1 cellular context compared by ENCODE assay signal in the genomic region with DNA sequence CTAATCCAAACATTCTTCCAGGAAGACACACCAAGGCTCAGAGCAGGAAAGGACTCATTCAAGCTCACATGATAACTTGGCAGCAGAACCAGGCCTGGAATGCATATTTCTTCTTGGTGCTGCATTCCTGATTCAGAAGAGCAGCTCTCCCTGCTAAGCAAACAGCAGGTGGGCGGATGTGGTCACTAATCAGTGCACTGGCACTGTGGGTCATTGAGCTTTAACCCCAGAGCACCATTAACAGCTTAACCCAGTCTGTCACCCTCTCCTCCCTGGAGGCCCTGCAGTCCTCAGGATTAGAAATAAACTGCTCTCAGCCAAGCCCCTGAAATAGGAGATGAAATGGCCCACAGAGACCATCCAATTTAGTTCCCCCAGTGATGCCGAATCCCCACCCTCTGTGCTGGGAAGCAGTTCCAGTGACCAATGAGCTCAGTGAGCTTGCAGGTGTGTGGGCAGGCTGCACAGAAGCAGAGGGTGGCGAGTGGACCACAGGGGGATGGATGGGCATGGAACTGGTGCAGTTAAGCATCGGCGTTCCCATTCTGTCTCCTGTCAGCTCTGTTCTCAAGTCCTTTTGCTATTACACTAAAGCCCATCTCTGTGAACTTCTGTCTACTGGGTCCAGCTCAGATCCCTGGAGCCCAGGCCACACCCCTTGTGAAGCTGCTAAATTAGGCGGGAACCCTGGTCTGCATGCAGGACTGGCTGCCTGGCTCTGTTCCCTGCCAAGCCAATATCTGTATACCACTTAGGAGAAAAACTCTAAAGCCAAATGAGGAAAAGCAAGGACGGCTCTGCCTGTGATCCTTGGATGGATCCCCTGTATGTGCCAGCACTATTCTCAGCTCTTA.
TF ChIP-seq lines count a peak whose summit lies in the region.

No MANE protein-coding gene starts in this region.

TF ChIP-seq in HCT116, 20 proteins besides CTCF, POLR2A, EP300 and RAD21 (continued from another document):
- TF ChIP-seq, protein P1, sequence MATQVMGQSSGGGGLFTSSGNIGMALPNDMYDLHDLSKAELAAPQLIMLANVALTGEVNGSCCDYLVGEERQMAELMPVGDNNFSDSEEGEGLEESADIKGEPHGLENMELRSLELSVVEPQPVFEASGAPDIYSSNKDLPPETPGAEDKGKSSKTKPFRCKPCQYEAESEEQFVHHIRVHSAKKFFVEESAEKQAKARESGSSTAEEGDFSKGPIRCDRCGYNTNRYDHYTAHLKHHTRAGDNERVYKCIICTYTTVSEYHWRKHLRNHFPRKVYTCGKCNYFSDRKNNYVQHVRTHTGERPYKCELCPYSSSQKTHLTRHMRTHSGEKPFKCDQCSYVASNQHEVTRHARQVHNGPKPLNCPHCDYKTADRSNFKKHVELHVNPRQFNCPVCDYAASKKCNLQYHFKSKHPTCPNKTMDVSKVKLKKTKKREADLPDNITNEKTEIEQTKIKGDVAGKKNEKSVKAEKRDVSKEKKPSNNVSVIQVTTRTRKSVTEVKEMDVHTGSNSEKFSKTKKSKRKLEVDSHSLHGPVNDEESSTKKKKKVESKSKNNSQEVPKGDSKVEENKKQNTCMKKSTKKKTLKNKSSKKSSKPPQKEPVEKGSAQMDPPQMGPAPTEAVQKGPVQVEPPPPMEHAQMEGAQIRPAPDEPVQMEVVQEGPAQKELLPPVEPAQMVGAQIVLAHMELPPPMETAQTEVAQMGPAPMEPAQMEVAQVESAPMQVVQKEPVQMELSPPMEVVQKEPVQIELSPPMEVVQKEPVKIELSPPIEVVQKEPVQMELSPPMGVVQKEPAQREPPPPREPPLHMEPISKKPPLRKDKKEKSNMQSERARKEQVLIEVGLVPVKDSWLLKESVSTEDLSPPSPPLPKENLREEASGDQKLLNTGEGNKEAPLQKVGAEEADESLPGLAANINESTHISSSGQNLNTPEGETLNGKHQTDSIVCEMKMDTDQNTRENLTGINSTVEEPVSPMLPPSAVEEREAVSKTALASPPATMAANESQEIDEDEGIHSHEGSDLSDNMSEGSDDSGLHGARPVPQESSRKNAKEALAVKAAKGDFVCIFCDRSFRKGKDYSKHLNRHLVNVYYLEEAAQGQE (IDR thresholded peaks at IDR 0.05; ENCODE audit: low read depth), result no peak
TF ChIP-seq in HCT116: peak in this region for 0.
